ENCODE assay signal across 1 cellular context in the genomic region with DNA sequence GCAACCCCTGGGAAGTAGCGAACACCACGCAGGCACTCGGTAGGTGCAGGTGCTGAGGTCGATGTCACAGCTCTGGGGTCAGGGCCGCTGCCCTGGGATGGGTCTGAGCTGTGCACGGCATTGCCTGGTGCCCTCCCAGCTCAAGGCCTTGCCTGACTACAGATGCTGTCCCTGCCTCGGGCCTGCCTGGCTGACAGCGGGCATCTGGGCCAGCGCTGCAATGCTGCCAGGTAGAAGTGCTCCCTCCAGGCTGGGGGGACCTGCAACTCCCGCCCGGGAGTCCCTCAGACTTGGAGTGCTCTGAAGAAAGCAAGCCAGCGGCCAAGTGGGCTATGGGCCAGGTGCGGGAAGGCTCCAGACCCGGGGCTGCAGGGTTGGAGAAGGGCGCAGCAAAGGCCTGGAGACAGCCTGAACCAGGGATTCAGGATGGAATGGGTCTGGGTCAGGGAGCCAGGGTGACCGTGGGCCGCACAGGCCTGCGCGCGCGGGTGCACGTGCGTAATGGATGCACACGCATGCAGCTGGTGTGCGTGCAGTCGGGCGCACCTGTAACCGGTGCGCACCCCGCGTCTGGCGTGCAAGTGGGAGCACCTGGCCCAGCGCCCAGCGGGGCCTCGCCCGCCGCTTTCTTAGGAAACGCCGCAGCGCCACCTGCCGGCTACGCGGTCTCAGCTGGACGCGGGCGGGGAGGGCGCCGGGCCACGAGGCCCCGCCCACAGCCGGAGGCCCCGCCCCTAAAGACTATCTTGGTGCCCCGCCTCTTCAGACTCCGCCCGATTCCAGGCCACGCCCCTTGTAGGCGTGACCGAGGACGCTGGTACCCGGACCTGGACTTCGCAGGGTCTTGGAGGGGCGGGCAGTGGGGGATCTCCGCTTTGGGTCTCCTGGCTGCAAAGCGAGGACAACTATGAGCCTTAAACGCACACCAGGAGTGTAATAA.
TF ChIP-seq lines count a peak whose summit lies in the region.

No MANE protein-coding gene starts in this region.

TF ChIP-seq in H1, 55 proteins besides CTCF, POLR2A, EP300 and RAD21 (continued from another document):
- no peak for TF ChIP-seq POLR2AphosphoS5 (IDR thresholded peaks at IDR 0.05; ENCODE audit: low read depth, low read length)
- 0 out of 2 replicates have a peak, but pooled peaks have one; percentile 63 for TF ChIP-seq GABPA (IDR thresholded peaks at IDR 0.05; ENCODE audit: borderline replicate concordance, insufficient read depth, low read length)
- no peak for TF ChIP-seq CBX5 (IDR thresholded peaks at IDR 0.05; ENCODE audit: low read depth, low read length)
- peak; percentile 71; the same call in 1 of the 2 replicates for TF ChIP-seq TCF12 (IDR thresholded peaks at IDR 0.05; ENCODE audit: low read depth, low read length)
- TF ChIP-seq, protein P1, sequence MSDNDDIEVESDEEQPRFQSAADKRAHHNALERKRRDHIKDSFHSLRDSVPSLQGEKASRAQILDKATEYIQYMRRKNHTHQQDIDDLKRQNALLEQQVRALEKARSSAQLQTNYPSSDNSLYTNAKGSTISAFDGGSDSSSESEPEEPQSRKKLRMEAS (IDR thresholded peaks at IDR 0.05), result peak; percentile 41; the same call in 1 of the 2 replicates
- TF ChIP-seq ASH2L (IDR thresholded peaks at IDR 0.05; ENCODE audit: low read length), result peak; percentile 20
- peak; percentile 54 for TF ChIP-seq CREB1 (IDR thresholded peaks at IDR 0.05)
